ENCODE assay signal across 18 cellular contexts in genomic region chr19:35781650-35782049, GRCh38. TPM values are rescaled to one million over a fixed set of nuclear protein-coding genes. Genes with fewer than 3 reads are reported as not detected.
DNase-seq lines count a peak whose midpoint lies in the region; ATAC-seq and TF ChIP-seq lines count a peak whose summit lies in the region.
"Had no signal": no experiment of that assay in that cellular context is flagged by ENCODE, and none has a peak within 500 bp of the region (broad histone marks: within the 10 kb centered on the region; RNA-seq: fewer than 3 reads in every experiment).

No MANE protein-coding gene starts in this region.

- H3K27me3 ChIP-seq in GM23338 (ENCODE audit: insufficient read depth) (peaks cover 6% of the 10 kb centered on the region), NT2/D1 (ENCODE audit: insufficient read depth, insufficient read length) (peaks cover 15% of the 10 kb centered on the region), endodermal cell (ENCODE audit: control insufficient read depth, insufficient read depth, low read length, poor library complexity, severe bottlenecking) (peaks cover 4% of the 10 kb centered on the region)
- H3K27me3 ChIP-seq: BE2C had no signal

- H3K4me1 Mint-ChIP-seq in GM23338, result peaks cover 45% of the 10 kb centered on the region
- H3K4me1 Mint-ChIP-seq in endodermal cell, result peaks cover 18% of the 10 kb centered on the region

- DNase-seq in GM23338 (ENCODE audit: low spot score), result peak; percentile 51
- no peak for DNase-seq in NT2/D1 (ENCODE audit: low read depth, low spot score)
- peak; percentile 77 for DNase-seq in endodermal cell
- DNase-seq in C1 segment of cervical spinal cord (lab: John Stamatoyannopoulos, UW), result no peak
- DNase-seq: ACHN; BE2C; Caco-2; CD4-positive, alpha-beta T cell; DMS153; DMS79; GDM1 had no signal

- H3K4me1 ChIP-seq in GM23338 (ENCODE audit: insufficient read depth), result peaks cover 25% of the 10 kb centered on the region
- H3K4me1 ChIP-seq in NT2/D1 (ENCODE audit: insufficient read depth, insufficient read length), result peaks cover 21% of the 10 kb centered on the region
- H3K4me1 ChIP-seq in endodermal cell (ENCODE audit: control insufficient read depth, insufficient read depth, low read length), result no peaks in the 10 kb centered on the region
- H3K4me1 ChIP-seq: Caco-2 had no signal

- H3K4me3 ChIP-seq in GM23338 (no peak overlapping the region), NT2/D1 (ENCODE audit: insufficient read length, low read depth) (no peak overlapping the region), endodermal cell (ENCODE audit: low read length) (no peak overlapping the region)

- H3K4me2 ChIP-seq in GM23338, result no peak overlapping the region
- H3K4me2 ChIP-seq: KMS-11 had no signal

- H3F3A ChIP-seq in GM23338 (replicated peaks; ENCODE audit: low read depth), result 0 out of 2 replicates have a peak, but pooled peaks cover 3% of the 10 kb centered on the region

- 57 to 60% methylated on average over 2 to 9 of the region's 9 CpGs for WGBS in endodermal cell (ENCODE audit: insufficient coverage in 1 of 2, insufficient read length in 1 of 2), 2 experiments

- no peaks in the 10 kb centered on the region for H3K79me2 ChIP-seq in GM23338 (replicated peaks; ENCODE audit: insufficient read depth)

- H3K36me3 ChIP-seq in GM23338 (ENCODE audit: insufficient read depth) (no peaks in the 10 kb centered on the region), NT2/D1 (ENCODE audit: insufficient read depth, insufficient read length, low read length) (no peaks in the 10 kb centered on the region), endodermal cell (ENCODE audit: control insufficient read depth, insufficient read depth, low read length) (no peaks in the 10 kb centered on the region)

- no peak overlapping the region; the same call in 2 of the 3 replicates for H3K4me3 Mint-ChIP-seq in GM23338
- H3K4me3 Mint-ChIP-seq in endodermal cell, result no peak overlapping the region
- H3K4me3 Mint-ChIP-seq: CD4-positive, alpha-beta T cell had no signal

- no peak overlapping the region for H3K27ac ChIP-seq in GM23338 (ENCODE audit: low read depth)
- no peak overlapping the region for H3K27ac ChIP-seq in endodermal cell (ENCODE audit: low read depth, low read length)
- H3K27ac ChIP-seq: C4-2B, KMS-11 had no signal

- H3K9me3 Mint-ChIP-seq in GM23338 (no peaks in the 10 kb centered on the region), endodermal cell (no peaks in the 10 kb centered on the region)
- H3K9me3 Mint-ChIP-seq: CD4-positive, alpha-beta T cell had no signal

- no peaks in the 10 kb centered on the region for H3K9me2 ChIP-seq in GM23338 (ENCODE audit: insufficient read depth)

- H3K9ac ChIP-seq in NT2/D1 (ENCODE audit: insufficient read length, low read depth) (peak overlapping the region; percentile 18), endodermal cell (ENCODE audit: extremely low read depth, low read length, poor library complexity, severe bottlenecking) (no peak overlapping the region)
- H3K9ac ChIP-seq: KMS-11 had no signal

- TF ChIP-seq CTCF in GM23338 (conservative IDR thresholded peaks at IDR 0.05; ENCODE audit: low read depth in 2 of 2) (no peak), endodermal cell (conservative IDR thresholded peaks at IDR 0.05) (no peak)

- H3K9me3 ChIP-seq in NT2/D1 (ENCODE audit: insufficient read depth, low read length) (no peaks in the 10 kb centered on the region), endodermal cell (ENCODE audit: control insufficient read depth, low read length) (no peaks in the 10 kb centered on the region)
- H3K9me3 ChIP-seq: BE2C, Caco-2 had no signal

- H4K20me1 ChIP-seq in GM23338 (replicated peaks; ENCODE audit: insufficient read depth), result no peaks in the 10 kb centered on the region

- no peak overlapping the region for H2AFZ ChIP-seq in GM23338

- H3K36me3 Mint-ChIP-seq in GM23338 (ENCODE audit: low read depth) (peaks cover 6% of the 10 kb centered on the region; the same call in 1 of the 3 replicates), endodermal cell (ENCODE audit: low read depth) (no peaks in the 10 kb centered on the region)

- H3K27me3 Mint-ChIP-seq in GM23338 (ENCODE audit: insufficient read depth, low read depth, poor library complexity) (peaks cover 31% of the 10 kb centered on the region), endodermal cell (ENCODE audit: insufficient read depth) (peaks cover 21% of the 10 kb centered on the region)
- H3K27me3 Mint-ChIP-seq: CD4-positive, alpha-beta T cell had no signal

- H3K27ac Mint-ChIP-seq in GM23338 (no peak overlapping the region), endodermal cell (no peak overlapping the region)
- H3K27ac Mint-ChIP-seq: CD4-positive, alpha-beta T cell had no signal

- ATAC-seq in GM23338 (peak; percentile 5), GM21360 (IDR thresholded peaks at IDR 0.05; ENCODE audit: unreplicated experiment) (no peak), HG02970 (IDR thresholded peaks at IDR 0.05; ENCODE audit: low FRiP score, unreplicated experiment) (no peak)
- ATAC-seq: HCT116 had no signal

TF ChIP-seq in GM23338, 12 proteins besides CTCF, POLR2A, EP300 and RAD21 (continues in another document):
- TF ChIP-seq CREB1 (CRISPR knock-in tag; IDR thresholded peaks at IDR 0.05; ENCODE audit: low read depth) (no peak), NANOG (IDR thresholded peaks at IDR 0.05; ENCODE audit: borderline replicate concordance) (no peak), JUNB (IDR thresholded peaks at IDR 0.05; ENCODE audit: unreplicated experiment) (no peak), EZH2 (IDR thresholded peaks at IDR 0.05; ENCODE audit: low read depth, unreplicated experiment) (no peak), ZNF114 (CRISPR knock-in tag; IDR thresholded peaks at IDR 0.05) (no peak), ETS1 (IDR thresholded peaks at IDR 0.05) (no peak), STAT1 (IDR thresholded peaks at IDR 0.05; ENCODE audit: unreplicated experiment) (no peak), EZH2phosphoT487 (IDR thresholded peaks at IDR 0.05; ENCODE audit: unreplicated experiment) (no peak)

RNA-seq across cellular contexts. Expression of gene ARHGAP33, which starts 6.3 kb away (rescaled TPM):
- 17.7 and 22.1 TPM in 2 replicates for total RNA-seq in GM23338 (2014; rRNA removed; shearing (Covaris generic))
- 10.3 and 11.6 TPM in 2 replicates for polyA plus RNA-seq in GM23338 (2016; fragmentation: Nextera tagmentation; extraction: Ambion mirVana)
- total RNA-seq in endodermal cell, result 10 to 100 TPM; 12.7 to 15.0 TPM
- polyA plus RNA-seq in endodermal cell (2013, experiment 1 of 2), result 82.2 TPM
- 59.5 TPM for polyA plus RNA-seq in endodermal cell (2013, experiment 2 of 2)

RNA-seq across cellular contexts. Expression of gene PROSER3, which starts 23.7 kb away (rescaled TPM):
- total RNA-seq in GM23338 (2014; rRNA removed; shearing (Covaris generic)), result 14.7 and 28.0 TPM in 2 replicates
- polyA plus RNA-seq in GM23338 (2016; fragmentation: Nextera tagmentation; extraction: Ambion mirVana), result 21.8 and 24.1 TPM in 2 replicates
- total RNA-seq in endodermal cell, result 10 to 100 TPM; 37.8 to 45.4 TPM
- polyA plus RNA-seq in endodermal cell (2013, experiment 1 of 2), result 37.0 TPM
- polyA plus RNA-seq in endodermal cell (2013, experiment 2 of 2), result 34.6 TPM

RNA-seq across cellular contexts. Expression of gene HSPB6, which starts 24.8 kb away (rescaled TPM):
- total RNA-seq in GM23338 (2014; rRNA removed; shearing (Covaris generic)), result 0.27 and 0.87 TPM in 2 replicates
- 3.2 and 3.9 TPM in 2 replicates for polyA plus RNA-seq in GM23338 (2016; fragmentation: Nextera tagmentation; extraction: Ambion mirVana)
- under 1 TPM; 0.33 to 0.90 TPM for total RNA-seq in endodermal cell
- polyA plus RNA-seq in endodermal cell (2013, experiment 1 of 2), result 0.36 TPM
- polyA plus RNA-seq in endodermal cell (2013, experiment 2 of 2), result 0.62 TPM
- total RNA-seq: CD4-positive, alpha-beta T cell had no signal

RNA-seq across cellular contexts. Expression of gene PRODH2, which starts 31.0 kb away (rescaled TPM):
- not detected in 2 replicates for total RNA-seq in GM23338 (2014; rRNA removed; shearing (Covaris generic))
- polyA plus RNA-seq in GM23338 (2016; fragmentation: Nextera tagmentation; extraction: Ambion mirVana), result not detected in 2 replicates
- 1 to 10 TPM; 1.0 to 1.5 TPM for total RNA-seq in endodermal cell
- 0.50 TPM for polyA plus RNA-seq in endodermal cell (2013, experiment 1 of 2)
- polyA plus RNA-seq in endodermal cell (2013, experiment 2 of 2), result not detected
- total RNA-seq: A172; Caco-2; CD4-positive, alpha-beta T cell; Daoy had no signal

RNA-seq across cellular contexts. Expression of gene LIN37, which starts 33.3 kb away (rescaled TPM):
- 6.8 and 7.1 TPM in 2 replicates for total RNA-seq in GM23338 (2014; rRNA removed; shearing (Covaris generic))
- 4.3 and 8.3 TPM in 2 replicates for polyA plus RNA-seq in GM23338 (2016; fragmentation: Nextera tagmentation; extraction: Ambion mirVana)
- total RNA-seq in endodermal cell, result 1 to 10 TPM; 6.6 to 7.6 TPM
- 11.6 TPM for polyA plus RNA-seq in endodermal cell (2013, experiment 1 of 2)
- 10.4 TPM for polyA plus RNA-seq in endodermal cell (2013, experiment 2 of 2)

Comparison
In these comparisons a context has a peak if more than half of its experiments do, and no peak if none do; other contexts are left out.
1. DNase-seq: peak in GM23338 (single experiment) and endodermal cell (single experiment); none in NT2/D1 (single experiment) and C1 segment of cervical spinal cord (0 of 14).